In genomic region chr16:24070851-24071250, GRCh38 we compare ENCODE assay signal across 8 cellular contexts.
DNase-seq lines count a peak whose midpoint lies in the region; ATAC-seq and TF ChIP-seq lines count a peak whose summit lies in the region.

No MANE protein-coding gene starts in this region.

- no peaks in the 10 kb centered on the region for H4K20me1 ChIP-seq in fibroblast of lung (ENCODE audit: control insufficient read depth, extremely low read depth, insufficient read depth, low read length)

- H3K9ac ChIP-seq in fibroblast of lung (ENCODE audit: insufficient read depth, low read length): no peak overlapping the region

- H3K4me1 ChIP-seq in fibroblast of lung (ENCODE audit: control insufficient read depth, extremely low read depth, insufficient read depth, low read length) (no peaks in the 10 kb centered on the region), gastroesophageal sphincter (no peaks in the 10 kb centered on the region)

- H3K27me3 ChIP-seq in fibroblast of lung (ENCODE audit: control insufficient read depth, insufficient read depth, low read length) (no peaks in the 10 kb centered on the region), gastroesophageal sphincter (no peaks in the 10 kb centered on the region)

- no peak for TF ChIP-seq EP300 in gastroesophageal sphincter (IDR thresholded peaks at IDR 0.05)

- H3K9me3 ChIP-seq in fibroblast of lung (ENCODE audit: control insufficient read depth, insufficient read depth, low read depth, low read length) (no peaks in the 10 kb centered on the region), gastroesophageal sphincter (no peaks in the 10 kb centered on the region)

- TF ChIP-seq POLR2A in gastroesophageal sphincter (IDR thresholded peaks at IDR 0.05): no peak

- no peaks in the 10 kb centered on the region for H3K79me2 ChIP-seq in fibroblast of lung (ENCODE audit: control insufficient read depth, insufficient read depth, low read length)

- no peaks in the 10 kb centered on the region for H3K36me3 ChIP-seq in fibroblast of lung (ENCODE audit: control insufficient read depth, insufficient read depth, low read length)
- no peaks in the 10 kb centered on the region for H3K36me3 ChIP-seq in gastroesophageal sphincter

- no peak overlapping the region for H3K27ac ChIP-seq in fibroblast of lung (ENCODE audit: insufficient read depth, low read length)
- H3K27ac ChIP-seq in gastroesophageal sphincter: no peak overlapping the region

- ATAC-seq in gastroesophageal sphincter (no peak), GM21423 (IDR thresholded peaks at IDR 0.05; ENCODE audit: unreplicated experiment) (no peak)

- H3K4me2 ChIP-seq in fibroblast of lung (ENCODE audit: extremely low read depth, insufficient read depth, low read length): no peak overlapping the region

- no peak overlapping the region for H2AFZ ChIP-seq in fibroblast of lung (ENCODE audit: low read length)

- 29% methylated on average over 1 of the region's 1 CpG; no CpG with 5 or more reads in 1 of the 2 donors for WGBS in gastroesophageal sphincter (ENCODE audit: low coverage in 1 of 2), 2 donors

- no peak overlapping the region for H3K4me3 ChIP-seq in fibroblast of lung (replicated peaks in 1 of 4; ENCODE audit: control extremely low read depth in 1 of 4, insufficient read depth in 1 of 4, low read depth in 3 of 4, low read length in 4 of 4)
- no peak overlapping the region for H3K4me3 ChIP-seq in gastroesophageal sphincter

- peak; percentile 26 for DNase-seq in activated naive CD4-positive, alpha-beta T cell treated with Interleukin-2 at 50 U/mL for 16 hours
- DNase-seq in activated naive CD4-positive, alpha-beta T cell (lab: John Stamatoyannopoulos, UW): no peak
- DNase-seq in HuH-7 (ENCODE audit: low spot score) (peak; percentile 50), SW480 (ENCODE audit: low spot score) (peak; percentile 42), fibroblast of lung (ENCODE audit: low read depth in 2 of 2) (peak; percentile 6 to 21), pons (ENCODE audit: low spot score) (peak; percentile 42)

- TF ChIP-seq CTCF in fibroblast of lung (conservative IDR thresholded peaks at IDR 0.05 in 1 of 2, IDR thresholded peaks at IDR 0.05 in 1 of 2; ENCODE audit: low read depth in 1 of 2, low read length in 2 of 2) (peak; percentile 5 to 46), gastroesophageal sphincter (IDR thresholded peaks at IDR 0.05) (no peak)

Comparison
In these comparisons a context has a peak if more than half of its experiments do, and no peak if none do; other contexts are left out.
1. DNase-seq: peak in activated naive CD4-positive, alpha-beta T cell treated with Interleukin-2 at 50 U/mL for 16 hours (single experiment), HuH-7 (single experiment), SW480 (single experiment), fibroblast of lung (2 of 2) and pons (single experiment); none in activated naive CD4-positive, alpha-beta T cell (0 of 4).
2. CTCF ChIP-seq: peak in fibroblast of lung (2 of 2); none in gastroesophageal sphincter (0 of 4).